8 cellular contexts compared by ENCODE assay signal in the genomic region with DNA sequence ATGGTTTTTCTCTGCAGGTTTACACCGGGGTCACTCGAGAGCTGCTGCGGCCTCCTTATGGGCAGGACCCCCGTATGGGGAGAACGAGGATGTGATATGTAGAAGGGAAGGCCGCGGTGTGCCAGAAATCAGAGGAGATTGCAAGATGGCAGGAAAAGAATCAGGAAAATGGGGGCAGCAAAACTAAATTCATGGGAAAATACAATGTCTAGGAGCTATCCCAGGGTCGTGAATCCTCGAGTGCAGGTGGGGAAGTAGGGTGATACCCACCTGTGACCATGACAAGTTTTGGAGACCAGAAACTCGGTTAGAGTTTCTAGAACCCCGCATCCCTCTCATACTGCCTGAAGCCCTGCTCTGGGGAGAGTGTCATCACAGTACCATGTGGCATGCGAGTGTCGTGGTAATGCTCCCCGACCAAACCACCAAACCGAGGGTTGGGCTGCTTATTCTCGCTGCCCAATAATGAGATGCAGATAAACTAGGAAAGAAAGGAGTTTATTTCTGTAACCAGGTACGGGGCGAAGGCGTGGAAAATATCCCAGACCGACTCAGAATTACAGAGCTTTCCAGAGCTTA. TPM values are rescaled to one million over a fixed set of nuclear protein-coding genes. Genes with fewer than 3 reads are reported as not detected.
A peak's percentile ranks its signal among the peaks of the same experiment; 100 is the strongest.
DNase-seq lines count a peak whose midpoint lies in the region; ATAC-seq and TF ChIP-seq lines count a peak whose summit lies in the region.

No MANE protein-coding gene starts in this region.

- peaks cover 18% of the 10 kb centered on the region for H3K36me3 Mint-ChIP-seq in activated T-cell treated with anti-CD3 and anti-CD28 coated beads, Interleukin-2, amount 50 U/mL, for 4 hours (ENCODE audit: insufficient read depth)

- H3K4me1 Mint-ChIP-seq in activated T-cell treated with anti-CD3 and anti-CD28 coated beads, Interleukin-2, amount 50 U/mL, for 4 hours (ENCODE audit: low read depth) = peaks cover 32% of the 10 kb centered on the region

- TF ChIP-seq CTCF in foreskin fibroblast (IDR thresholded peaks at IDR 0.05; ENCODE audit: low read depth, low read length) = no peak
- no peak for TF ChIP-seq CTCF in GM13977 (IDR thresholded peaks at IDR 0.05; ENCODE audit: extremely low read depth, insufficient read depth, missing control alignments)

- DNase-seq in activated gamma-delta T cell treated with Interleukin-2 at 50 U/mL for 16 hours (peak; percentile 12), activated gamma-delta T cell (lab: John Stamatoyannopoulos, UW) (no peak), LoVo (ENCODE audit: low spot score) (peak; percentile 16), foreskin fibroblast (peak; percentile 9 to 40), GM13977 (ENCODE audit: low spot score) (no peak), HuH-7.5 (ENCODE audit: low spot score) (no peak)
- DNase-seq in activated T-cell treated with anti-CD3 and anti-CD28 coated beads, Interleukin-2, amount 50 U/mL, for 4 hours = peak; percentile 21

- H3K4me2 ChIP-seq in skeletal muscle satellite cell (ENCODE audit: low read length) = peak overlapping the region; percentile 94

- H3K27me3 ChIP-seq in skeletal muscle satellite cell (ENCODE audit: control insufficient read depth, insufficient read depth, low read length) = no peaks in the 10 kb centered on the region

- in situ Hi-C loops in GM13977 (cut with MboI; ENCODE audit: low pct_unique_long_range_greater_than_20kb, low sequenced_read_pairs, unreplicated experiment) = no loop called here

- ATAC-seq in activated T-cell treated with anti-CD3 and anti-CD28 coated beads, Interleukin-2, amount 50 U/mL, for 4 hours = peak; percentile 20 to 30

- peaks cover 24% of the 10 kb centered on the region for H3K36me3 ChIP-seq in skeletal muscle satellite cell (ENCODE audit: insufficient read depth, low read length)

- no peaks in the 10 kb centered on the region for H3K9me3 ChIP-seq in skeletal muscle satellite cell (replicated peaks; ENCODE audit: low read length)

- no peaks in the 10 kb centered on the region for H3K9me3 Mint-ChIP-seq in activated T-cell treated with anti-CD3 and anti-CD28 coated beads, Interleukin-2, amount 50 U/mL, for 4 hours

- peak overlapping the region; percentile 70 to 74 for H3K4me3 ChIP-seq in foreskin fibroblast (ENCODE audit: low read depth in 1 of 2, low read length in 2 of 2)
- peak overlapping the region; percentile 97 for H3K4me3 ChIP-seq in skeletal muscle satellite cell (ENCODE audit: low read length)

- H3K4me3 Mint-ChIP-seq in activated T-cell treated with anti-CD3 and anti-CD28 coated beads, Interleukin-2, amount 50 U/mL, for 4 hours = peak overlapping the region; percentile 98

- H3K4me1 ChIP-seq in skeletal muscle satellite cell (ENCODE audit: control insufficient read depth, insufficient read depth, low read length) = peaks cover 13% of the 10 kb centered on the region

- peak overlapping the region; percentile 99 for H3K9ac ChIP-seq in skeletal muscle satellite cell (ENCODE audit: low read depth, low read length)

- no peaks in the 10 kb centered on the region for H3K27me3 Mint-ChIP-seq in activated T-cell treated with anti-CD3 and anti-CD28 coated beads, Interleukin-2, amount 50 U/mL, for 4 hours (ENCODE audit: low read depth)

RNA-seq across cellular contexts. Expression of a gene that starts 0.8 kb away (rescaled TPM):
- 10 to 100 TPM; 42.8 to 48.1 (median 46.1) TPM for total RNA-seq in activated T-cell treated with anti-CD3 and anti-CD28 coated beads, Interleukin-2, amount 50 U/mL, for 4 hours
- total RNA-seq in skeletal muscle satellite cell (2012; rRNA removed) = 17.7 and 21.8 TPM in 2 replicates

RNA-seq across cellular contexts. Expression of a gene that starts 17.3 kb away (rescaled TPM):
- total RNA-seq in activated T-cell treated with anti-CD3 and anti-CD28 coated beads, Interleukin-2, amount 50 U/mL, for 4 hours = under 1 TPM; 0.10 to 0.35 (median 0.34) TPM
- total RNA-seq in skeletal muscle satellite cell (2012; rRNA removed) = not detected in 2 replicates

RNA-seq across cellular contexts. Expression of a gene that starts 52.0 kb away (rescaled TPM):
- 10 to 100 TPM; 34.8 to 40.4 (median 36.5) TPM for total RNA-seq in activated T-cell treated with anti-CD3 and anti-CD28 coated beads, Interleukin-2, amount 50 U/mL, for 4 hours
- 45.0 and 50.4 TPM in 2 replicates for total RNA-seq in skeletal muscle satellite cell (2012; rRNA removed)

Comparison
In these comparisons a context has a peak if more than half of its experiments do, and no peak if none do; other contexts are left out.
1. DNase-seq: peak in activated gamma-delta T cell treated with Interleukin-2 at 50 U/mL for 16 hours (single experiment), LoVo (single experiment), activated T-cell treated with anti-CD3 and anti-CD28 coated beads, Interleukin-2, amount 50 U/mL, for 4 hours (single experiment) and foreskin fibroblast (2 of 2); none in activated gamma-delta T cell (single experiment), GM13977 (single experiment) and HuH-7.5 (single experiment).